ENCODE assay signal across 9 cellular contexts in the genomic region with DNA sequence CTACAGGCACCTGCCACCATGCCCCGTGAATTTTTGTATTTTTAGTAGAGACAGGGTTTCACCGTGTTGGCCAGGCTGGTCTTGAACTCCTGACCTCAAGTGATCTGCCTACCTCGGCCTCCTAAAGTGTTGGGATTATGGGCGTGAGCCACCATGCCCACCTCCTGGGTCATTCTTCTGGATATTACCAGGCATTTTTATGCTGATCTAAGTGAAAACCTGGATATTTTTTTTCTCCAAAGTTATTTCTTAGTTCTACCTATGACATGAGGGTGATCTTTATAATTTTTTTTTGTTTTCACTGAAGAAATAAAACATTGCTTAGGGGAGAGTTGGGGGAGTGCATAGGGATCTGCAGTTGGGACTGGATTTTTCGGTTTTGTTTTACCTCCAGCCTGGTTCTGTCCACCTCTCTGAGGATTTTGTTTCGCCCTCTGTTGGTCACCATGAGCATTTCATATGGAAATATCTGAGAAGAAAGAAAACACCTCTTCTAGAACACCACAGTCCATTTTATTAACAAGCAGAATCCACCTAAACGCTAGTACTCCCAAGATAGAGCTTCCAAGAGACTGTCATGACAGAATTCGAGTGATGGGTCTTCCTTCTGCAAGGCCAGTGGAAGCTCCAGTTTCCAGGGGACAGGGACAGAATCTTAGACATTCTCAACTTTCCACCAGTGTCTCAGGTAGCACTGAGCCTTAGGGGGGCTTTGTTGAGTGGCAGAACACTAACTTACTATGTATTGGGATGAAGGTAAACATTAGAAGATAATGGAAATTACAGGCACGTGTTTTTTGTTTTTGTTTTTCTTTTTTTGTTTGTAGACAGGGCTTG. TPM values are rescaled to one million over a fixed set of nuclear protein-coding genes. Genes with fewer than 3 reads are reported as not detected.
A peak's percentile ranks its signal among the peaks of the same experiment; 100 is the strongest.
DNase-seq lines count a peak whose midpoint lies in the region; ATAC-seq, FAIRE-seq and TF ChIP-seq lines count a peak whose summit lies in the region.
"Had no signal": no experiment of that assay in that cellular context is flagged by ENCODE, and none has a peak within 500 bp of the region (broad histone marks: within the 10 kb centered on the region; RNA-seq: fewer than 3 reads in every experiment).

No MANE protein-coding gene starts in this region.

- in situ Hi-C loops in HepG2 (cut with HindIII; ENCODE audit: extremely low pct_ligation_motif_present, low pct_unique_long_range_greater_than_20kb): no loop called here

- BruUV-seq in HepG2 (replicated peaks; lab: Mats Ljungman, UMichigan): no TSS peak

- no peaks in the 10 kb centered on the region for H3K27me3 ChIP-seq in H7 (ENCODE audit: control insufficient read depth, insufficient read depth, low read length)
- H3K27me3 ChIP-seq in adrenal gland: no peaks in the 10 kb centered on the region
- H3K27me3 ChIP-seq in HepG2 (ENCODE audit: control insufficient read depth in 1 of 2, insufficient read depth in 2 of 2, low read length in 2 of 2): no peaks in the 10 kb centered on the region

- peak; percentile 60 for TF ChIP-seq CTCF in AG09319 (IDR thresholded peaks at IDR 0.05; ENCODE audit: low read depth, low read length)
- peak in 4 of 6 experiments; percentile 19 to 45 (median 32) for TF ChIP-seq CTCF in adrenal gland (IDR thresholded peaks at IDR 0.05)
- TF ChIP-seq CTCF in HepG2 (CRISPR knock-in tag; IDR thresholded peaks at IDR 0.05): no peak

- peaks cover 2% of the 10 kb centered on the region for H3K36me3 ChIP-seq in H7 (replicated peaks; ENCODE audit: control insufficient read depth, insufficient read depth, low read length)
- H3K36me3 ChIP-seq in adrenal gland (replicated peaks in 1 of 2): peaks cover 0 to 77% of the 10 kb centered on the region in 2 donors
- peaks cover 37 to 81% of the 10 kb centered on the region in 2 experiments for H3K36me3 ChIP-seq in HepG2 (replicated peaks in 1 of 2; ENCODE audit: control insufficient read depth in 1 of 2, insufficient read depth in 2 of 2, low read length in 2 of 2)

- DNase-seq in AG09319 (ENCODE audit: extremely low read depth, low read depth) (no peak), H7 (peak; percentile 47), adrenal gland (no peak), HepG2 (ENCODE audit: low spot score) (peak; percentile 12), AML-193 (lab: John Stamatoyannopoulos, UW) (no peak), cerebellar cortex (ENCODE audit: low spot score) (no peak)
- DNase-seq in activated CD4-positive, alpha-beta T cell treated with anti-CD3 and anti-CD28 coated beads, Interleukin-2, amount 50 U/mL, for 1 hour: no peak
- DNase-seq: NCI-H2081 treated with DMSO at 0.1 percent for 48 hours had no signal

- no peak overlapping the region for H2AFZ ChIP-seq in HepG2 (ENCODE audit: low read length)

- CTCF ChIA-PET in HepG2 (lab: Yijun Ruan, JAX; ENCODE audit: low intra/inter-chr PET ratio, low total read pairs): interaction anchor here (1.3 kb wide), 1 partner anchor 134 kb away, joined by 4 read pairs; no protein-coding TSS in a partner anchor

- H3K4me1 ChIP-seq in adrenal gland (replicated peaks in 1 of 2) (no peaks in the 10 kb centered on the region), HepG2 (ENCODE audit: insufficient read depth, low read length) (no peaks in the 10 kb centered on the region)

- TF ChIP-seq POLR2A in adrenal gland (IDR thresholded peaks at IDR 0.05) (no peak), HepG2 (IDR thresholded peaks at IDR 0.05; ENCODE audit: insufficient read depth in 1 of 2, low read depth in 2 of 2, low read length in 2 of 2) (no peak)

- TF ChIP-seq EP300 in HepG2 (IDR thresholded peaks at IDR 0.05; ENCODE audit: low read depth in 2 of 2, low read length in 2 of 2) (no peak), HepG2 (CRISPR knock-in tag; IDR thresholded peaks at IDR 0.05; ENCODE audit: borderline replicate concordance) (no peak)

- peak; percentile 51 for FAIRE-seq in HepG2 (lab: Jason Lieb, UNC)

- H3K4me2 ChIP-seq in HepG2 (ENCODE audit: low read depth, low read length): no peak overlapping the region

- 86 to 88% (median 86%) methylated on average over 9 of the region's 9 CpGs for WGBS in adrenal gland, 4 donors
- 95% methylated on average over 9 of the region's 9 CpGs for WGBS in HepG2 (ENCODE audit: low lambda C conversion rate)

- H3K4me3 ChIP-seq in H7 (ENCODE audit: insufficient read depth, low read depth, low read length): no peak overlapping the region
- no peak overlapping the region for H3K4me3 ChIP-seq in adrenal gland
- no peak overlapping the region for H3K4me3 ChIP-seq in HepG2 (replicated peaks in 1 of 3; ENCODE audit: insufficient read depth in 1 of 3, low read depth in 2 of 3, low read length in 3 of 3)

- H3K27ac ChIP-seq in adrenal gland (no peak overlapping the region), HepG2 (ENCODE audit: extremely low read length, insufficient read depth, low read length) (no peak overlapping the region)

- H4K20me1 ChIP-seq in HepG2 (ENCODE audit: insufficient read depth, low read length): no peaks in the 10 kb centered on the region

- ATAC-seq in HepG2 (peak; percentile 70), GM18867 (IDR thresholded peaks at IDR 0.05; ENCODE audit: unreplicated experiment) (no peak)

- intact Hi-C loops in adrenal gland (cut with DNase I) (loop anchor here in 1 of 2 donors (10.0 kb wide), 1 partner anchor 133 kb away; no protein-coding TSS in a partner anchor), HepG2 (cut with micrococcal nuclease; ENCODE audit: unreplicated experiment) (no loop called here)

- POLR2A ChIA-PET in HepG2 (lab: Yijun Ruan, JAX): no interaction called here

- no peaks in the 10 kb centered on the region for H3K79me2 ChIP-seq in HepG2 (ENCODE audit: insufficient read depth, low read length)

- H3K9me3 ChIP-seq in adrenal gland (replicated peaks in 1 of 3) (no peaks in the 10 kb centered on the region), HepG2 (ENCODE audit: low read length) (no peaks in the 10 kb centered on the region)

- no peak overlapping the region for H3K9ac ChIP-seq in HepG2 (ENCODE audit: insufficient read depth, low read depth, low read length)

- no peak for TF ChIP-seq RAD21 in HepG2 (CRISPR knock-in tag; IDR thresholded peaks at IDR 0.05)

TF ChIP-seq in HepG2, 621 proteins besides CTCF, POLR2A, EP300 and RAD21:
- peak; percentile 20 for TF ChIP-seq RBM22 (optimal IDR thresholded peaks at IDR 0.05; ENCODE audit: low read length)
- no peak for TF ChIP-seq ZNF30 (CRISPR knock-in tag; IDR thresholded peaks at IDR 0.05)
- TF ChIP-seq RFXANK (CRISPR knock-in tag; IDR thresholded peaks at IDR 0.05): no peak
- peak; percentile 60 to 66 for TF ChIP-seq MAFK (conservative IDR thresholded peaks at IDR 0.05 in 1 of 2, IDR thresholded peaks at IDR 0.05 in 1 of 2; ENCODE audit: low read length in 2 of 2)
- TF ChIP-seq PCBP1 (IDR thresholded peaks at IDR 0.05; ENCODE audit: borderline replicate concordance, low read depth, low read length): no peak
- peak; percentile 41; the same call in 1 of the 2 replicates for TF ChIP-seq MAFF (IDR thresholded peaks at IDR 0.05; ENCODE audit: low read depth, low read length)
- TF ChIP-seq HIVEP1 (CRISPR knock-in tag; IDR thresholded peaks at IDR 0.05): no peak
- no peak for TF ChIP-seq BCL3 (CRISPR knock-in tag; IDR thresholded peaks at IDR 0.05)
- TF ChIP-seq, protein P1, sequence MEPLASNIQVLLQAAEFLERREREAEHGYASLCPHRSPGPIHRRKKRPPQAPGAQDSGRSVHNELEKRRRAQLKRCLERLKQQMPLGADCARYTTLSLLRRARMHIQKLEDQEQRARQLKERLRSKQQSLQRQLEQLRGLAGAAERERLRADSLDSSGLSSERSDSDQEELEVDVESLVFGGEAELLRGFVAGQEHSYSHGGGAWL (CRISPR knock-in tag; IDR thresholded peaks at IDR 0.05): no peak

RNA-seq across cellular contexts. Expression of gene AFAP1L2, which starts 33.4 kb away (rescaled TPM):
- 2.0 and 2.1 TPM in 2 replicates for total RNA-seq in H7 (2014; rRNA removed; shearing (Covaris generic))
- total RNA-seq in adrenal gland (1 to 10 TPM; 1.7 to 9.4 (median 4.5) TPM), HepG2 (2016; rRNA removed; fragmentation: Illumina TruSeq; extraction: Trizol) (not detected in 2 replicates)
- polyA plus RNA-seq in adrenal gland (1 to 10 TPM; 1.4 to 3.2 (median 2.5) TPM), HepG2 (2011; rRNA removed) (not detected in 2 replicates)
- not detected in 2 replicates for total RNA-seq in HepG2 (2016; cell fraction: cytosol; rRNA removed; fragmentation: Illumina TruSeq; extraction: Trizol; ENCODE audit: low read depth)
- total RNA-seq in HepG2 (2016; cell fraction: insoluble cytoplasmic fraction; rRNA removed; fragmentation: Illumina TruSeq; extraction: Trizol): not detected in 2 replicates
- total RNA-seq in HepG2 (2016; cell fraction: membrane; rRNA removed; fragmentation: Illumina TruSeq; extraction: Trizol): not detected in 2 replicates
- total RNA-seq in HepG2 (2016; cell fraction: nucleus; rRNA removed; fragmentation: Illumina TruSeq; extraction: Trizol): not detected in 2 replicates
- not detected in 2 replicates for polyA plus RNA-seq in HepG2 (2011; cell fraction: cytosol; rRNA removed)
- polyA plus RNA-seq in HepG2 (2011; cell fraction: nucleus; rRNA removed): 0.03 TPM in 2 replicates
- polyA plus RNA-seq in HepG2 (2012): not detected in 2 replicates
- polyA plus RNA-seq in HepG2 (2016; cell fraction: cytosol; fragmentation: Illumina TruSeq; extraction: Trizol; ENCODE audit: low read depth): not detected in 2 replicates
- polyA plus RNA-seq in HepG2 (2016; cell fraction: insoluble cytoplasmic fraction; fragmentation: Illumina TruSeq; extraction: Trizol; ENCODE audit: low read depth): not detected in 2 replicates
- polyA plus RNA-seq in HepG2 (2016; cell fraction: membrane; fragmentation: Illumina TruSeq; extraction: Trizol; ENCODE audit: low read depth): not detected in 2 replicates
- not detected in 2 replicates for polyA plus RNA-seq in HepG2 (2016; cell fraction: nucleus; fragmentation: Illumina TruSeq; extraction: Trizol; ENCODE audit: insufficient read depth, low read depth)
- 0.75 TPM in 1 of 2 replicates, not detected in the other for polyA minus RNA-seq in HepG2 (2011; rRNA and poly(A)+ RNA removed; ENCODE audit: low replicate concordance)
- not detected in 2 replicates for polyA minus RNA-seq in HepG2 (2011; cell fraction: cytosol; rRNA and poly(A)+ RNA removed)
- not detected in 2 replicates for polyA minus RNA-seq in HepG2 (2011; cell fraction: nucleus; rRNA and poly(A)+ RNA removed)

Comparison
In these comparisons a context has a peak if more than half of its experiments do, and no peak if none do; other contexts are left out.
1. DNase-seq: peak in H7 (single experiment) and HepG2 (single experiment); none in AG09319 (single experiment), adrenal gland (0 of 7), AML-193 (0 of 2), cerebellar cortex (single experiment) and activated CD4-positive, alpha-beta T cell treated with anti-CD3 and anti-CD28 coated beads, Interleukin-2, amount 50 U/mL, for 1 hour (single experiment).